In the genomic region with DNA sequence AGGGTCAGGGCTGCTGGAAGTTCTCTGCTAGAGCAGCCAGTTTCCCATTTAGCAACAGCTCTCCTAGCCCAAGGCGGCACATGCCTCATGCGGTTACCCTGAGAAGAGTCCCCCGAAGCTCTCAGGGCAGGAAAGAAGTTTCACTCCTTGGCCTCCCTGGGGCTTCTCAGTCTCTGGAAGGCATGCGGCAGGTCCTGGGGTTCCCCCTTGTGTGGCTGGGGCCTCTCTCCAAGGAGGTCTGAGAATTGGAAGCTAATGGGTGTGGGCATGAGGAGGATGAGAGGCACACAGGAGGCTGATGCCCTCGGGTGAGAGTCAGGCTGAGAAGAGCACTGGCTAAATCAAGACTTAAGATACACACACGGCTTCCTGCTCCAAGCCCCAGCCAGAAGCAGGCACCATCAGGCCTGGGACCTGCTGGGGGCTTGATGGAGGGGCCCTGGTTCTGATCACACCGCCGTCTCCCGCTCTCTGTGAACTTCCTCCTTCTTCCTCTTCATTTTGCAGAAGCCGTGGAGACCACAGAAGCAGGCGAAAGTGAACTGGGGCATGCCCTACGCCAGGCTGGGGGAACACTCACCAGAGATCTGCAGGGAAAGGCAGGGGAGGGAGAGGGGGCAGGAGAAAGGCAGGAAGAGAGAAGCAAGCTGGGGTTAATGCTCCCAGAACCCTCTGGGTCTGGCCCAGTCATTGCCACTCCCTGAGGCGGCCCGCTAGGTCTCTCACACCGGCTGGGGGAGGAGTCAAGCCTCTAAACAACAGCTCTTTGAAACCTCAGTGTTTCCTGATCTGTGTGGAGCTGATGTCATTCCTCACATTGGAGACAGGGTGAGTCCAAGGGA, we compare ENCODE assay signal across 9 cellular contexts. TPM values are rescaled to one million over a fixed set of nuclear protein-coding genes. Genes with fewer than 3 reads are reported as not detected.
A peak's percentile ranks its signal among the peaks of the same experiment; 100 is the strongest.
DNase-seq lines count a peak whose midpoint lies in the region; ATAC-seq, FAIRE-seq and TF ChIP-seq lines count a peak whose summit lies in the region.
"Had no signal": no experiment of that assay in that cellular context is flagged by ENCODE, and none has a peak within 500 bp of the region (broad histone marks: within the 10 kb centered on the region; RNA-seq: fewer than 3 reads in every experiment).

No MANE protein-coding gene starts in this region.

- peaks cover 43 to 64% (median 55%) of the 10 kb centered on the region in 3 donors for H3K4me1 Mint-ChIP-seq in CD8-positive, alpha-beta memory T cell

- H2AFZ ChIP-seq in K562 (ENCODE audit: low read depth, low read length) = peak overlapping the region; percentile 85

- DNase-seq in CD8-positive, alpha-beta memory T cell = peak; percentile 45 to 83 (median 59)
- DNase-seq in M059J (ENCODE audit: low read depth) (peak; percentile 87), T-helper 9 cell (peak; percentile 44), K562 (ENCODE audit: extremely low read depth in 1 of 4, low spot score in 3 of 4) (peak; percentile 70 to 80 (median 74)), left kidney (ENCODE audit: low read depth, low spot score) (peak; percentile 90)
- DNase-seq in stimulated activated CD4-positive, alpha-beta T cell treated with anti-CD3 and anti-CD28 coated beads, TNF-alpha, amount 100 ng/mL, for 24 hours (ENCODE audit: low read depth in 3 of 3) = peak in 2 of 3 experiments; percentile 45 to 64

- H3K9ac ChIP-seq in K562 (ENCODE audit: insufficient read depth in 1 of 2, low read depth in 2 of 2, low read length in 2 of 2) = peak overlapping the region in 1 of 2 experiments; percentile 72; a peak in 3 of 4 replicates

- in situ Hi-C loops in K562 (cut with MboI) = no loop called here

- TF ChIP-seq CTCF in K562 (IDR thresholded peaks at IDR 0.05 in 2 of 3, conservative IDR thresholded peaks at IDR 0.05 in 1 of 3; ENCODE audit: insufficient read depth in 2 of 3, low read depth in 1 of 3, low read length in 3 of 3) = 0 out of 6 replicates have a peak, but pooled peaks of 1 of the 3 experiments have one; percentile 4

- no peaks in the 10 kb centered on the region for H3K27me3 ChIP-seq in CD8-positive, alpha-beta memory T cell (ENCODE audit: insufficient read depth, low read length, poor library complexity, severe bottlenecking)
- H3K27me3 ChIP-seq in K562 (ENCODE audit: control insufficient read depth in 2 of 2, insufficient read depth in 2 of 2, low read length in 2 of 2) = peaks cover 0 to 18% of the 10 kb centered on the region in 2 experiments; a peak in 3 of 5 replicates

- no peaks in the 10 kb centered on the region for H3K36me3 ChIP-seq in CD8-positive, alpha-beta memory T cell (ENCODE audit: insufficient read depth, low read length)
- H3K36me3 ChIP-seq in K562 (ENCODE audit: control insufficient read depth, insufficient read depth, low read length) = no peaks in the 10 kb centered on the region
- H3K36me3 ChIP-seq: neutrophil had no signal

- FAIRE-seq in K562 (lab: Jason Lieb, UNC) = peak; percentile 79

- CTCF ChIA-PET in CD8-positive, alpha-beta memory T cell (lab: Charles Lee) = interaction anchor here (1.0 to 3.9 kb wide), 12 partner anchors 10 to 167 kb away, joined by 3 to 26 read pairs (median 4); no protein-coding TSS in a partner anchor
- CTCF ChIA-PET in K562 (lab: Yijun Ruan, JAX; ENCODE audit: low intra/inter-chr PET ratio) = no interaction called here

- no peaks in the 10 kb centered on the region for H3K79me2 ChIP-seq in K562 (ENCODE audit: control insufficient read depth, insufficient read depth, low read length)

- peak overlapping the region; percentile 54 for H3K4me2 ChIP-seq in K562 (ENCODE audit: insufficient read depth, low read length)

- WGBS in K562 (ENCODE audit: insufficient coverage, low coverage, missing lambda C conversion rate) = 35% methylated on average over 12 of the region's 15 CpGs

- H3K9me3 ChIP-seq in CD8-positive, alpha-beta memory T cell (ENCODE audit: low read length) = no peaks in the 10 kb centered on the region
- H3K9me3 ChIP-seq in K562 (replicated peaks; ENCODE audit: control insufficient read depth, insufficient read depth, low read depth, low read length) = no peaks in the 10 kb centered on the region
- H3K9me3 ChIP-seq: neutrophil had no signal

- no TSS peak for BruUV-seq in K562 (replicated peaks; lab: Mats Ljungman, UMichigan)

- intact Hi-C loops in K562 (cut with micrococcal nuclease) = no loop called here

- no peaks in the 10 kb centered on the region; the same call in 1 of the 2 replicates for H4K20me1 ChIP-seq in K562 (replicated peaks; ENCODE audit: control insufficient read depth, insufficient read depth, low read length)

- H3K27ac Mint-ChIP-seq in CD8-positive, alpha-beta memory T cell = peak overlapping the region; percentile 86 to 100 (median 96)

- no peak for TF ChIP-seq RAD21 in K562 (CRISPR knock-in tag; conservative IDR thresholded peaks at IDR 0.05 in 1 of 2, IDR thresholded peaks at IDR 0.05 in 1 of 2)

- peak overlapping the region; percentile 63 for H3K27ac ChIP-seq in CD8-positive, alpha-beta memory T cell (ENCODE audit: low read depth, low read length)
- peak overlapping the region; percentile 36; the same call in 1 of the 3 replicates for H3K27ac ChIP-seq in K562 (ENCODE audit: extremely low read depth, low read depth, low read length)
- H3K27ac ChIP-seq: neutrophil had no signal

- no peaks in the 10 kb centered on the region for H3K9me3 Mint-ChIP-seq in CD8-positive, alpha-beta memory T cell

- peaks cover 34% of the 10 kb centered on the region for H3K4me1 ChIP-seq in CD8-positive, alpha-beta memory T cell (ENCODE audit: insufficient read depth, low read length)
- peaks cover 19 to 31% of the 10 kb centered on the region in 2 experiments for H3K4me1 ChIP-seq in K562 (replicated peaks in 1 of 2; ENCODE audit: control insufficient read depth in 2 of 2, insufficient read depth in 2 of 2, low read length in 2 of 2)

- peak overlapping the region; percentile 78 for H3K4me3 ChIP-seq in CD8-positive, alpha-beta memory T cell (ENCODE audit: low read length)
- H3K4me3 ChIP-seq in K562 = no peak overlapping the region

- no peak for TF ChIP-seq EP300 in K562 (IDR thresholded peaks at IDR 0.05; ENCODE audit: low read length)

- no peaks in the 10 kb centered on the region for H3K36me3 Mint-ChIP-seq in CD8-positive, alpha-beta memory T cell

- TF ChIP-seq POLR2A in K562 (conservative IDR thresholded peaks at IDR 0.05) = no peak

- POLR2A ChIA-PET in CD8-positive, alpha-beta memory T cell (lab: Charles Lee) = interaction anchor here (0.6 to 1.6 kb wide), 5 partner anchors 10 to 614 kb away, joined by 3 to 7 read pairs (median 6); a partner anchor contains a TSS
- POLR2A ChIA-PET in K562 (lab: Yijun Ruan, JAX) = interaction anchor here (0.6 to 1.5 kb wide), 6 partner anchors 8 to 111 kb away, joined by 3 to 5 read pairs (median 3); no protein-coding TSS in a partner anchor

- ATAC-seq in GM21447 (IDR thresholded peaks at IDR 0.05; ENCODE audit: unreplicated experiment) (peak; percentile 74), K562 (peak; percentile 84), HG03520 (IDR thresholded peaks at IDR 0.05; ENCODE audit: unreplicated experiment) (no peak)

- peak overlapping the region; percentile 81 to 96 (median 85) for H3K4me3 Mint-ChIP-seq in CD8-positive, alpha-beta memory T cell

- H3K9me1 ChIP-seq in K562 (ENCODE audit: control insufficient read depth, insufficient read depth, low read length) = no peaks in the 10 kb centered on the region

- no peaks in the 10 kb centered on the region for H3K27me3 Mint-ChIP-seq in CD8-positive, alpha-beta memory T cell

RNA-seq across cellular contexts. Expression of a gene that starts 15.1 kb away (rescaled TPM):
- total RNA-seq in CD8-positive, alpha-beta memory T cell = under 1 TPM in 1 of 2 experiments, not detected in 1; 0.09 TPM
- polyA plus RNA-seq in CD8-positive, alpha-beta memory T cell = not detected
- 0.10 and 0.15 TPM in 2 replicates for total RNA-seq in M059J (2014; rRNA removed; shearing (Covaris generic))
- total RNA-seq in K562 (2011; cell fraction: chromatin; rRNA removed; ENCODE audit: low replicate concordance) = 5.4 and 17.4 TPM in 2 replicates
- total RNA-seq in K562 (2011; cell fraction: nucleolus; rRNA removed) = 5.8 and 9.7 TPM in 2 replicates
- total RNA-seq in K562 (2011; cell fraction: nucleoplasm; rRNA removed) = 7.8 and 9.5 TPM in 2 replicates
- total RNA-seq in K562 (2014; rRNA removed) (0.37 and 0.73 TPM in 2 replicates), K562 (2014; rRNA removed; fragmentation: Illumina TruSeq; extraction: Trizol) (0.73 and 1.1 TPM in 2 replicates), K562 (2015; rRNA removed; fragmentation: Illumina TruSeq; extraction: Trizol) (0.45 and 0.47 TPM in 2 replicates), K562 (2021) (0.83 and 1.0 TPM in 2 replicates)
- polyA plus RNA-seq in K562 (2011; rRNA removed) (3.4 and 5.9 TPM in 2 replicates), K562 (2014; fragmentation: Illumina TruSeq; extraction: Trizol) (1.2 and 1.6 TPM in 2 replicates), K562 (2014; fragmentation: Nextera tagmentation; extraction: Ambion mirVana) (under 1 TPM; 0.10 to 0.17 TPM), K562 (2014; rRNA removed) (0.84 and 1.3 TPM in 2 replicates)
- 2.6 and 3.6 TPM in 2 replicates for polyA plus RNA-seq in K562 (2011; cell fraction: cytosol; rRNA removed)
- polyA plus RNA-seq in K562 (2011; cell fraction: nucleus; rRNA removed) = 7.5 and 19.7 TPM in 2 replicates
- polyA plus RNA-seq in K562 (2012) = 1.2 and 3.3 TPM in 2 replicates
- 3.0 and 5.2 TPM in 2 replicates for polyA minus RNA-seq in K562 (2011; rRNA and poly(A)+ RNA removed)
- 0.55 and 1.3 TPM in 2 replicates for polyA minus RNA-seq in K562 (2011; cell fraction: cytosol; rRNA and poly(A)+ RNA removed)
- 3.4 and 4.8 TPM in 2 replicates for polyA minus RNA-seq in K562 (2011; cell fraction: nucleus; rRNA and poly(A)+ RNA removed)

RNA-seq across cellular contexts. Expression of a gene that starts 18.8 kb away (rescaled TPM):
- total RNA-seq in CD8-positive, alpha-beta memory T cell = under 1 TPM in 1 of 2 experiments, not detected in 1; 0.55 TPM
- polyA plus RNA-seq in CD8-positive, alpha-beta memory T cell = not detected
- not detected in 2 replicates for total RNA-seq in M059J (2014; rRNA removed; shearing (Covaris generic))
- 2.9 and 13.1 TPM in 2 replicates for total RNA-seq in K562 (2011; cell fraction: chromatin; rRNA removed; ENCODE audit: low replicate concordance)
- total RNA-seq in K562 (2011; cell fraction: nucleolus; rRNA removed) = 6.3 and 10.7 TPM in 2 replicates
- 4.1 and 5.0 TPM in 2 replicates for total RNA-seq in K562 (2011; cell fraction: nucleoplasm; rRNA removed)
- total RNA-seq in K562 (2014; rRNA removed) (0.54 and 1.0 TPM in 2 replicates), K562 (2014; rRNA removed; fragmentation: Illumina TruSeq; extraction: Trizol) (0.36 and 0.41 TPM in 2 replicates), K562 (2015; rRNA removed; fragmentation: Illumina TruSeq; extraction: Trizol) (0.79 and 0.80 TPM in 2 replicates), K562 (2021) (0.47 and 0.60 TPM in 2 replicates)
- polyA plus RNA-seq in K562 (2011; rRNA removed) (2.0 and 2.4 TPM in 2 replicates), K562 (2014; fragmentation: Illumina TruSeq; extraction: Trizol) (0.79 and 1.2 TPM in 2 replicates), K562 (2014; fragmentation: Nextera tagmentation; extraction: Ambion mirVana) (under 1 TPM in 1 of 2 experiments, not detected in 1; 0.11 TPM), K562 (2014; rRNA removed) (0.27 TPM in 1 of 2 replicates, not detected in the other)
- 1.1 and 3.8 TPM in 2 replicates for polyA plus RNA-seq in K562 (2011; cell fraction: cytosol; rRNA removed)
- 3.4 and 14.8 TPM in 2 replicates for polyA plus RNA-seq in K562 (2011; cell fraction: nucleus; rRNA removed)
- polyA plus RNA-seq in K562 (2012) = 0.62 and 1.6 TPM in 2 replicates
- 1.9 and 3.9 TPM in 2 replicates for polyA minus RNA-seq in K562 (2011; rRNA and poly(A)+ RNA removed)
- polyA minus RNA-seq in K562 (2011; cell fraction: cytosol; rRNA and poly(A)+ RNA removed) = 2.3 and 3.0 TPM in 2 replicates
- polyA minus RNA-seq in K562 (2011; cell fraction: nucleus; rRNA and poly(A)+ RNA removed) = 5.6 and 12.5 TPM in 2 replicates
